In genomic region chr9:101398930-101399640, GRCh38 we compare ENCODE assay signal across 8 cellular contexts. TPM values are rescaled to one million over a fixed set of nuclear protein-coding genes. Genes with fewer than 3 reads are reported as not detected.
DNase-seq lines count a peak whose midpoint lies in the region; ATAC-seq and TF ChIP-seq lines count a peak whose summit lies in the region.

No MANE protein-coding gene starts in this region.

- H3T11ph ChIP-seq in H9 (ENCODE audit: low read length) = no peak overlapping the region

- no peak overlapping the region for H2BK120ac ChIP-seq in H9 (ENCODE audit: low read depth, low read length, poor library complexity, severe bottlenecking)

- H2AK5ac ChIP-seq in H9 (ENCODE audit: insufficient read length, low read length) = no peak overlapping the region

- H2BK15ac ChIP-seq in H9 (ENCODE audit: low read depth, low read length) = no peak overlapping the region

- no CpG with 5 or more reads among the region's 28 CpGs for WGBS in H9 (ENCODE audit: extremely low coverage, insufficient read length, low lambda C conversion rate)

- H3K4me3 ChIP-seq in SJCRH30 = peak overlapping the region; percentile 66

- H3K27ac Mint-ChIP-seq in CD14-positive monocyte (peak overlapping the region; percentile 96 to 100 (median 99)), H9 (peak overlapping the region in 2 of 3 experiments; percentile 84 to 99; a peak in 5 of 7 replicates), natural killer cell (peak overlapping the region; percentile 98 to 99)

- H3K23me2 ChIP-seq in H9 (ENCODE audit: insufficient read length, low read depth, low read length, poor library complexity, severe bottlenecking) = peaks cover 3% of the 10 kb centered on the region

- H3K27me3 ChIP-seq in H9 (ENCODE audit: insufficient read depth, low read length) (no peaks in the 10 kb centered on the region), SJCRH30 (no peaks in the 10 kb centered on the region)

- no peak overlapping the region for H3K56ac ChIP-seq in H9 (ENCODE audit: insufficient read length, low read depth, low read length)

- H3K9me3 ChIP-seq in H9 (ENCODE audit: control insufficient read depth, low read depth, low read length) = no peaks in the 10 kb centered on the region
- 0 out of 2 replicates have a peak, but pooled peaks cover 8% of the 10 kb centered on the region for H3K9me3 ChIP-seq in SJCRH30 (replicated peaks)

- ATAC-seq in natural killer cell = peak in 1 of 3 donors; percentile 0
- ATAC-seq in HG03196 (IDR thresholded peaks at IDR 0.05; ENCODE audit: unreplicated experiment) = no peak
- no peak for ATAC-seq in HG03457 (IDR thresholded peaks at IDR 0.05; ENCODE audit: unreplicated experiment)

- H2BK20ac ChIP-seq in H9 (ENCODE audit: low read depth, low read length, poor library complexity, severe bottlenecking) = no peak overlapping the region

- H3K4ac ChIP-seq in H9 (ENCODE audit: low read depth, low read length) = no peak overlapping the region

- no peak overlapping the region for H3K23ac ChIP-seq in H9 (ENCODE audit: insufficient read length, low read depth, low read length)

- no peak overlapping the region for H3K27ac ChIP-seq in H9 (ENCODE audit: insufficient read length, low read depth, low read length)
- H3K27ac ChIP-seq in SJCRH30 = peak overlapping the region; percentile 39
- peak overlapping the region; percentile 10 for H3K27ac ChIP-seq in epithelial cell of prostate

- peak; percentile 46 for DNase-seq in CD14-positive monocyte (ENCODE audit: low spot score)
- no peak for DNase-seq in H9
- DNase-seq in SJCRH30 = peak in 1 of 2 experiments; percentile 34
- no peak for DNase-seq in epithelial cell of prostate (ENCODE audit: low read depth, low spot score)
- DNase-seq in natural killer cell = no peak
- DNase-seq in NCI-H2029 treated with DMSO at 0.1 percent for 48 hours (lab: John Stamatoyannopoulos, UW) = no peak

- peaks cover 28% of the 10 kb centered on the region; the same call in 1 of the 2 replicates for H3K79me2 ChIP-seq in H9 (ENCODE audit: insufficient read depth, low read length)

- H3K9me3 Mint-ChIP-seq in CD14-positive monocyte = peaks cover 8 to 32% (median 14%) of the 10 kb centered on the region in 7 donors
- H3K9me3 Mint-ChIP-seq in H9 = peaks cover 18 to 30% of the 10 kb centered on the region in 2 experiments
- peaks cover 2 to 3% of the 10 kb centered on the region in 2 donors for H3K9me3 Mint-ChIP-seq in natural killer cell

- peaks cover 54 to 59% of the 10 kb centered on the region in 2 donors for H3K36me3 Mint-ChIP-seq in CD14-positive monocyte
- H3K36me3 Mint-ChIP-seq in H9 (ENCODE audit: insufficient read depth in 1 of 3, low read depth in 3 of 3) = peaks cover 67 to 75% (median 71%) of the 10 kb centered on the region in 3 experiments
- H3K36me3 Mint-ChIP-seq in natural killer cell = peaks cover 34% of the 10 kb centered on the region

- H3K9ac ChIP-seq in H9 (ENCODE audit: extremely low read depth, insufficient read length, low read length) = peak overlapping the region; percentile 59

- peaks cover 9% of the 10 kb centered on the region for H3K79me1 ChIP-seq in H9 (ENCODE audit: insufficient read depth, low read depth, low read length, poor library complexity, severe bottlenecking)

- peak overlapping the region; percentile 60 for H3K4me2 ChIP-seq in H9 (ENCODE audit: insufficient read depth, insufficient read length, low read length)

- H3K27me3 Mint-ChIP-seq in CD14-positive monocyte (ENCODE audit: low read depth in 3 of 3) (no peaks in the 10 kb centered on the region), H9 (ENCODE audit: low read depth) (no peaks in the 10 kb centered on the region), natural killer cell (ENCODE audit: low read depth in 2 of 2) (no peaks in the 10 kb centered on the region)

- 0 out of 2 replicates have a peak overlapping the region, but pooled peaks have one; percentile 39 for H3K14ac ChIP-seq in H9 (ENCODE audit: insufficient read depth, low read length)

- H3K4me1 ChIP-seq in H9 (ENCODE audit: insufficient read depth, low read length) (no peaks in the 10 kb centered on the region), SJCRH30 (peaks cover 9% of the 10 kb centered on the region)

- H3K4me1 Mint-ChIP-seq in CD14-positive monocyte (peaks cover 33% of the 10 kb centered on the region), H9 (peaks cover 18 to 20% of the 10 kb centered on the region in 2 experiments), natural killer cell (peaks cover 78% of the 10 kb centered on the region in 2 donors)

- no peak overlapping the region for H4K91ac ChIP-seq in H9 (ENCODE audit: insufficient read length, low read depth, low read length)

- H4K8ac ChIP-seq in H9 (replicated peaks; ENCODE audit: insufficient read length, low read depth, low read length) = no peak overlapping the region

- H2BK5ac ChIP-seq in H9 (ENCODE audit: insufficient read length, low read length) = no peak overlapping the region

- TF ChIP-seq CTCF in CD14-positive monocyte (IDR thresholded peaks at IDR 0.05) (no peak), H9 (conservative IDR thresholded peaks at IDR 0.05) (no peak), natural killer cell (IDR thresholded peaks at IDR 0.05) (no peak)

- H2BK12ac ChIP-seq in H9 (ENCODE audit: insufficient read length, low read depth, low read length) = no peak overlapping the region

- peak overlapping the region; percentile 90 to 99 for H3K4me3 Mint-ChIP-seq in CD14-positive monocyte
- H3K4me3 Mint-ChIP-seq in H9 = peak overlapping the region; percentile 97 to 98
- H3K4me3 Mint-ChIP-seq in natural killer cell = peak overlapping the region; percentile 96

- H4K20me1 ChIP-seq in H9 (ENCODE audit: control insufficient read depth, insufficient read depth, insufficient read length) = peaks cover 2% of the 10 kb centered on the region

- no peak overlapping the region for H4K5ac ChIP-seq in H9 (ENCODE audit: insufficient read length, low read depth, low read length)

- H3K18ac ChIP-seq in H9 (ENCODE audit: insufficient read length, low read depth, low read length) = no peak overlapping the region

- no peak overlapping the region for H2AFZ ChIP-seq in H9 (ENCODE audit: low read length)

- intact Hi-C loops in CD14-positive monocyte (cut with micrococcal nuclease) = loop anchor here (5.0 to 10.0 kb wide), 3 partner anchors 133 to 1304 kb away; partner anchors contain the start of genes ERP44 (in 1 of the 2), INVS (in 1 of the 2) and RNF20 (in 1 of the 2)
- intact Hi-C loops in natural killer cell (cut with micrococcal nuclease) = loop anchor here (1.0 kb wide), 1 partner anchor 134 kb away; the partner anchor contains the start of gene RNF20

- peaks cover 53% of the 10 kb centered on the region for H3K36me3 ChIP-seq in SJCRH30

RNA-seq across cellular contexts. Expression of gene ZNF189, which starts 0.4 kb away (rescaled TPM):
- 1 to 10 TPM in 1 of 2 donors, under 1 TPM in 1; 0.72 to 1.2 TPM for polyA plus RNA-seq in CD14-positive monocyte
- total RNA-seq in H9 (2021) (14.9 and 15.8 TPM in 2 replicates), natural killer cell (10 to 100 TPM in 1 of 3 donors, 1 to 10 TPM in 2; 6.7 to 11.3 (median 8.7) TPM)
- total RNA-seq in SJCRH30 (2014; rRNA removed; shearing (Covaris generic)) = 27.4 and 30.2 TPM in 2 replicates

RNA-seq across cellular contexts. Expression of gene MRPL50, which starts 0.7 kb away (rescaled TPM):
- 1 to 10 TPM; 4.8 to 4.9 TPM for polyA plus RNA-seq in CD14-positive monocyte
- total RNA-seq in H9 (2021) = 20.0 and 20.7 TPM in 2 replicates
- total RNA-seq in SJCRH30 (2014; rRNA removed; shearing (Covaris generic)) = 37.7 and 39.5 TPM in 2 replicates
- total RNA-seq in natural killer cell = 1 to 10 TPM; 4.4 to 5.9 (median 5.1) TPM

RNA-seq across cellular contexts. Expression of gene BAAT, which starts 14.3 kb away (rescaled TPM):
- polyA plus RNA-seq in CD14-positive monocyte = not detected
- total RNA-seq in H9 (2021) = 0.09 and 0.15 TPM in 2 replicates
- 0.10 TPM in 2 replicates for total RNA-seq in SJCRH30 (2014; rRNA removed; shearing (Covaris generic))
- not detected for total RNA-seq in natural killer cell

RNA-seq across cellular contexts. Expression of gene ALDOB, which starts 36.5 kb away (rescaled TPM):
- polyA plus RNA-seq in CD14-positive monocyte = not detected
- total RNA-seq in H9 (2021) = not detected in 2 replicates
- not detected in 2 replicates for total RNA-seq in SJCRH30 (2014; rRNA removed; shearing (Covaris generic))
- total RNA-seq in natural killer cell = not detected
